In genomic region chr10:3354171-3354570, GRCh38 we compare ENCODE assay signal across 22 cellular contexts.
"Had no signal": no experiment of that assay in that cellular context is flagged by ENCODE, and none has a peak within 500 bp of the region (broad histone marks: within the 10 kb centered on the region; RNA-seq: fewer than 3 reads in every experiment).

No MANE protein-coding gene starts in this region.

- H3K27me3 ChIP-seq: esophagus muscularis mucosa, right atrium auricular region, sigmoid colon, stomach, transverse colon had no signal

- H3K4me3 Mint-ChIP-seq: naive thymus-derived CD4-positive, alpha-beta T cell had no signal

- H3K9me3 ChIP-seq: neutrophil, right atrium auricular region, sigmoid colon, stomach, thoracic aorta, transverse colon had no signal

- H3K27ac Mint-ChIP-seq: naive thymus-derived CD4-positive, alpha-beta T cell had no signal

- H3K36me3 ChIP-seq: esophagus muscularis mucosa, neutrophil, right atrium auricular region, sigmoid colon, stomach, thoracic aorta, transverse colon had no signal

- ATAC-seq: left colon; left ventricle myocardium superior; naive thymus-derived CD4-positive, alpha-beta T cell had no signal

- DNase-seq: cortex of kidney; effector memory CD4-positive, alpha-beta T cell; foreskin fibroblast; kidney; left colon; left ventricle myocardium superior; naive thymus-derived CD4-positive, alpha-beta T cell; posterior cingulate gyrus; sigmoid colon; stimulated activated CD4-positive, alpha-beta T cell treated with anti-CD3 and anti-CD28 coated beads, Interleukin-12 subunit alpha, Interleukin-12 subunit beta, amount 100 ng/mL, for 4 hours; stimulated activated naive CD4-positive, alpha-beta T cell; stomach; substantia nigra; transverse colon had no signal

- FAIRE-seq: endometrium, kidney had no signal

- H3K4me3 ChIP-seq: esophagus muscularis mucosa, lung, right atrium auricular region, sigmoid colon, skin epidermis, stomach, thoracic aorta, transverse colon had no signal

- H3K27ac ChIP-seq: epithelial cell of prostate, esophagus muscularis mucosa, neutrophil, right atrium auricular region, skin epidermis, stomach, thoracic aorta, transverse colon had no signal
